18 cellular contexts compared by ENCODE assay signal in genomic region chr1:232966663-232967062, GRCh38. TPM values are rescaled to one million over a fixed set of nuclear protein-coding genes. Genes with fewer than 3 reads are reported as not detected.
DNase-seq lines count a peak whose midpoint lies in the region; ATAC-seq, FAIRE-seq and TF ChIP-seq lines count a peak whose summit lies in the region.
"Had no signal": no experiment of that assay in that cellular context is flagged by ENCODE, and none has a peak within 500 bp of the region (broad histone marks: within the 10 kb centered on the region; RNA-seq: fewer than 3 reads in every experiment).

No MANE protein-coding gene starts in this region.

- no peak for TF ChIP-seq EP300 in HepG2 (IDR thresholded peaks at IDR 0.05; ENCODE audit: low read depth in 2 of 2, low read length in 2 of 2)
- TF ChIP-seq EP300 in HepG2 (CRISPR knock-in tag; IDR thresholded peaks at IDR 0.05; ENCODE audit: borderline replicate concordance): no peak
- no peak for TF ChIP-seq EP300 in ovary (IDR thresholded peaks at IDR 0.05)

- TF ChIP-seq POLR2A in HepG2 (IDR thresholded peaks at IDR 0.05; ENCODE audit: insufficient read depth in 1 of 2, low read depth in 2 of 2, low read length in 2 of 2): no peak
- no peak for TF ChIP-seq POLR2A in lower leg skin (IDR thresholded peaks at IDR 0.05)
- TF ChIP-seq POLR2A in ovary (IDR thresholded peaks at IDR 0.05): no peak

- H3F3A ChIP-seq in neural progenitor cell (ENCODE audit: low read depth): no peaks in the 10 kb centered on the region

- in situ Hi-C loops in HepG2 (cut with HindIII; ENCODE audit: extremely low pct_ligation_motif_present, low pct_unique_long_range_greater_than_20kb): loop anchor here (25.0 kb wide), 1 partner anchor 1104 kb away; no protein-coding TSS in a partner anchor

- no peak overlapping the region for H3K4me2 ChIP-seq in neural progenitor cell
- H3K4me2 ChIP-seq in HepG2 (ENCODE audit: low read depth, low read length): no peak overlapping the region

- peaks cover 15% of the 10 kb centered on the region for H3K36me3 ChIP-seq in left ventricle myocardium inferior
- H3K36me3 ChIP-seq in colonic mucosa: peaks cover 8% of the 10 kb centered on the region
- no peaks in the 10 kb centered on the region for H3K36me3 ChIP-seq in mucosa of descending colon (ENCODE audit: low read depth)
- H3K36me3 ChIP-seq in neural progenitor cell: peaks cover 3% of the 10 kb centered on the region
- H3K36me3 ChIP-seq in HepG2 (replicated peaks in 1 of 2; ENCODE audit: control insufficient read depth in 1 of 2, insufficient read depth in 2 of 2, low read length in 2 of 2): peaks cover 10 to 60% of the 10 kb centered on the region in 2 experiments
- no peaks in the 10 kb centered on the region for H3K36me3 ChIP-seq in ovary

- H3K9me3 ChIP-seq in left ventricle myocardium inferior (replicated peaks): no peaks in the 10 kb centered on the region
- no peaks in the 10 kb centered on the region for H3K9me3 ChIP-seq in colonic mucosa
- H3K9me3 ChIP-seq in mucosa of descending colon: no peaks in the 10 kb centered on the region
- no peaks in the 10 kb centered on the region for H3K9me3 ChIP-seq in neural progenitor cell (ENCODE audit: low read depth)
- no peaks in the 10 kb centered on the region for H3K9me3 ChIP-seq in HepG2 (ENCODE audit: low read length)
- H3K9me3 ChIP-seq in ovary: no peaks in the 10 kb centered on the region
- H3K9me3 ChIP-seq: sigmoid colon had no signal

- CTCF ChIA-PET in HepG2 (lab: Yijun Ruan, JAX; ENCODE audit: low intra/inter-chr PET ratio, low total read pairs): no interaction called here

- H3K27me3 Mint-ChIP-seq in neural progenitor cell (ENCODE audit: insufficient read depth, low read depth): no peaks in the 10 kb centered on the region

- no peak overlapping the region for H3K4me3 ChIP-seq in left ventricle myocardium inferior
- no peak overlapping the region for H3K4me3 ChIP-seq in colonic mucosa
- H3K4me3 ChIP-seq in mucosa of descending colon: peak overlapping the region; percentile 7
- H3K4me3 ChIP-seq in neural progenitor cell: no peak overlapping the region
- H3K4me3 ChIP-seq in HepG2 (replicated peaks in 1 of 3; ENCODE audit: insufficient read depth in 1 of 3, low read depth in 2 of 3, low read length in 3 of 3): no peak overlapping the region
- no peak overlapping the region for H3K4me3 ChIP-seq in lower leg skin (ENCODE audit: low read depth, poor library complexity, severe bottlenecking)
- no peak overlapping the region for H3K4me3 ChIP-seq in ovary
- H3K4me3 ChIP-seq: sigmoid colon had no signal

- WGBS in HepG2 (ENCODE audit: low lambda C conversion rate): 99% methylated on average over 4 of the region's 4 CpGs
- WGBS in lower leg skin, 2 donors: 59 to 70% methylated on average over 4 of the region's 4 CpGs
- WGBS in ovary, 3 donors: 52 to 67% (median 60%) methylated on average over 4 of the region's 4 CpGs

- peaks cover 35% of the 10 kb centered on the region for H3K36me3 Mint-ChIP-seq in neural progenitor cell

- intact Hi-C loops in left ventricle myocardium inferior (cut with micrococcal nuclease) (no loop called here), Right ventricle myocardium superior (cut with DNase I) (loop anchor here (10.0 kb wide), 1 partner anchor 332 kb away; the partner anchor contains the start of gene SIPA1L2), colonic mucosa (cut with DNase I) (no loop called here), mucosa of descending colon (cut with DNase I, micrococcal nuclease) (no loop called here), HepG2 (cut with micrococcal nuclease; ENCODE audit: unreplicated experiment) (no loop called here), lower leg skin (cut with DNase I; ENCODE audit: low total_unique reads) (no loop called here), ovary (cut with DNase I) (no loop called here)

- H3K27me3 ChIP-seq in left ventricle myocardium inferior (ENCODE audit: low read depth) (no peaks in the 10 kb centered on the region), colonic mucosa (no peaks in the 10 kb centered on the region), neural progenitor cell (no peaks in the 10 kb centered on the region), HepG2 (ENCODE audit: control insufficient read depth in 1 of 2, insufficient read depth in 2 of 2, low read length in 2 of 2) (no peaks in the 10 kb centered on the region), ovary (no peaks in the 10 kb centered on the region)
- H3K27me3 ChIP-seq: sigmoid colon had no signal

- POLR2A ChIA-PET in HepG2 (lab: Yijun Ruan, JAX): no interaction called here

- TF ChIP-seq CTCF in left ventricle myocardium inferior (IDR thresholded peaks at IDR 0.05; ENCODE audit: borderline replicate concordance): no peak
- TF ChIP-seq CTCF in colonic mucosa (IDR thresholded peaks at IDR 0.05): no peak
- no peak for TF ChIP-seq CTCF in mucosa of descending colon (IDR thresholded peaks at IDR 0.05)
- no peak for TF ChIP-seq CTCF in neural progenitor cell (IDR thresholded peaks at IDR 0.05)
- no peak for TF ChIP-seq CTCF in HepG2 (CRISPR knock-in tag; IDR thresholded peaks at IDR 0.05)
- TF ChIP-seq CTCF in lower leg skin (IDR thresholded peaks at IDR 0.05): no peak
- TF ChIP-seq CTCF in ovary (IDR thresholded peaks at IDR 0.05): no peak

- H3K27ac Mint-ChIP-seq in neural progenitor cell: no peak overlapping the region

- H3K4me1 Mint-ChIP-seq in neural progenitor cell: peaks cover 24% of the 10 kb centered on the region

- no peaks in the 10 kb centered on the region for H4K20me1 ChIP-seq in neural progenitor cell (ENCODE audit: low read depth)
- no peaks in the 10 kb centered on the region for H4K20me1 ChIP-seq in HepG2 (ENCODE audit: insufficient read depth, low read length)

- DNase-seq in left ventricle myocardium inferior: no peak
- DNase-seq in Right ventricle myocardium superior: no peak
- peak; percentile 84 for DNase-seq in colonic mucosa
- DNase-seq in mucosa of descending colon: peak in 2 of 3 donors; percentile 72 to 85
- DNase-seq in neural progenitor cell (ENCODE audit: low spot score): no peak
- no peak for DNase-seq in HepG2 (ENCODE audit: low spot score)
- DNase-seq in lower leg skin (ENCODE audit: low spot score in 2 of 2): no peak
- no peak for DNase-seq in ovary
- DNase-seq: activated CD4-positive, alpha-beta T cell treated with anti-CD3 and anti-CD28 coated beads, Interleukin-2, amount 50 U/mL, for 1 hour; activated CD8-positive, alpha-beta memory T cell treated with anti-CD3 and anti-CD28 coated beads, Interleukin-2, amount 50 U/mL, for 4 hours; DMS79; KBM-7; NCI-H1048; NCI-H1930; sigmoid colon; stimulated activated naive CD4-positive, alpha-beta T cell had no signal

- no peak for FAIRE-seq in HepG2 (lab: Jason Lieb, UNC)
- FAIRE-seq: urothelium cell line had no signal

- no peak overlapping the region for H3K4me3 Mint-ChIP-seq in neural progenitor cell
- H3K4me3 Mint-ChIP-seq: CD14-positive monocyte had no signal

- no peak for TF ChIP-seq RAD21 in HepG2 (CRISPR knock-in tag; IDR thresholded peaks at IDR 0.05)

- H2AFZ ChIP-seq in neural progenitor cell (replicated peaks) (no peak overlapping the region), HepG2 (ENCODE audit: low read length) (no peak overlapping the region)

- peaks cover 82% of the 10 kb centered on the region for H3K4me1 ChIP-seq in left ventricle myocardium inferior
- H3K4me1 ChIP-seq in colonic mucosa: no peaks in the 10 kb centered on the region
- peaks cover 8% of the 10 kb centered on the region for H3K4me1 ChIP-seq in mucosa of descending colon (ENCODE audit: low read depth)
- no peaks in the 10 kb centered on the region for H3K4me1 ChIP-seq in neural progenitor cell
- no peaks in the 10 kb centered on the region for H3K4me1 ChIP-seq in HepG2 (ENCODE audit: insufficient read depth, low read length)
- H3K4me1 ChIP-seq in ovary (ENCODE audit: insufficient read depth): no peaks in the 10 kb centered on the region

- no peaks in the 10 kb centered on the region for H3K9me3 Mint-ChIP-seq in neural progenitor cell

- no TSS peak for BruUV-seq in HepG2 (replicated peaks; lab: Mats Ljungman, UMichigan)

- H3K79me2 ChIP-seq in neural progenitor cell (ENCODE audit: low read depth) (peaks cover 13% of the 10 kb centered on the region), HepG2 (ENCODE audit: insufficient read depth, low read length) (no peaks in the 10 kb centered on the region)

- H3K27ac ChIP-seq in left ventricle myocardium inferior (replicated peaks): peak overlapping the region; percentile 54
- H3K27ac ChIP-seq in colonic mucosa: peak overlapping the region; percentile 61
- H3K27ac ChIP-seq in neural progenitor cell: no peak overlapping the region
- H3K27ac ChIP-seq in HepG2 (ENCODE audit: extremely low read length, insufficient read depth, low read length): no peak overlapping the region
- H3K27ac ChIP-seq in ovary: no peak overlapping the region

- H3K9ac ChIP-seq in colonic mucosa (ENCODE audit: low read depth in 2 of 2, low read length in 2 of 2) (peak overlapping the region in 1 of 2 donors; percentile 23), neural progenitor cell (no peak overlapping the region), HepG2 (ENCODE audit: insufficient read depth, low read depth, low read length) (no peak overlapping the region)

- ATAC-seq in Right ventricle myocardium superior (ENCODE audit: poor library complexity) (no peak), mucosa of descending colon (peak; percentile 100), HepG2 (no peak)

RNA-seq across cellular contexts. Expression of gene NTPCR, which starts 16.3 kb away (rescaled TPM):
- total RNA-seq in left ventricle myocardium inferior: 47.6 TPM
- total RNA-seq in Right ventricle myocardium superior: 56.9 TPM
- total RNA-seq in colonic mucosa: 10 to 100 TPM; 57.0 to 64.8 TPM
- 10 to 100 TPM; 36.5 to 49.9 (median 46.4) TPM for total RNA-seq in mucosa of descending colon
- 59.4 and 65.7 TPM in 2 replicates for total RNA-seq in neural progenitor cell (ENCODE audit: low replicate concordance)
- total RNA-seq in HepG2 (2016; rRNA removed; fragmentation: Illumina TruSeq; extraction: Trizol): 47.0 and 65.1 TPM in 2 replicates
- 23.2 and 28.5 TPM in 2 replicates for total RNA-seq in HepG2 (2016; cell fraction: cytosol; rRNA removed; fragmentation: Illumina TruSeq; extraction: Trizol; ENCODE audit: low read depth)
- total RNA-seq in HepG2 (2016; cell fraction: insoluble cytoplasmic fraction; rRNA removed; fragmentation: Illumina TruSeq; extraction: Trizol): 49.0 and 57.6 TPM in 2 replicates
- 37.3 and 42.9 TPM in 2 replicates for total RNA-seq in HepG2 (2016; cell fraction: membrane; rRNA removed; fragmentation: Illumina TruSeq; extraction: Trizol)
- total RNA-seq in HepG2 (2016; cell fraction: nucleus; rRNA removed; fragmentation: Illumina TruSeq; extraction: Trizol): 25.2 and 26.0 TPM in 2 replicates
- polyA plus RNA-seq in HepG2 (2011; rRNA removed): 9.9 and 11.7 TPM in 2 replicates
- polyA plus RNA-seq in HepG2 (2011; cell fraction: cytosol; rRNA removed): 9.2 and 11.3 TPM in 2 replicates
- polyA plus RNA-seq in HepG2 (2011; cell fraction: nucleus; rRNA removed): 8.6 and 8.8 TPM in 2 replicates
- 22.3 and 25.9 TPM in 2 replicates for polyA plus RNA-seq in HepG2 (2012)
- 30.0 and 36.6 TPM in 2 replicates for polyA plus RNA-seq in HepG2 (2016; cell fraction: cytosol; fragmentation: Illumina TruSeq; extraction: Trizol; ENCODE audit: low read depth)
- 63.5 and 65.7 TPM in 2 replicates for polyA plus RNA-seq in HepG2 (2016; cell fraction: insoluble cytoplasmic fraction; fragmentation: Illumina TruSeq; extraction: Trizol; ENCODE audit: low read depth)
- polyA plus RNA-seq in HepG2 (2016; cell fraction: membrane; fragmentation: Illumina TruSeq; extraction: Trizol; ENCODE audit: low read depth): 41.2 and 46.3 TPM in 2 replicates
- polyA plus RNA-seq in HepG2 (2016; cell fraction: nucleus; fragmentation: Illumina TruSeq; extraction: Trizol; ENCODE audit: insufficient read depth, low read depth): 32.2 and 43.6 TPM in 2 replicates
- polyA minus RNA-seq in HepG2 (2011; rRNA and poly(A)+ RNA removed; ENCODE audit: low replicate concordance): 7.5 and 8.1 TPM in 2 replicates
- 5.5 and 5.7 TPM in 2 replicates for polyA minus RNA-seq in HepG2 (2011; cell fraction: cytosol; rRNA and poly(A)+ RNA removed)
- polyA minus RNA-seq in HepG2 (2011; cell fraction: nucleus; rRNA and poly(A)+ RNA removed): 22.7 and 28.3 TPM in 2 replicates
- total RNA-seq in lower leg skin: 10 to 100 TPM; 17.8 to 28.5 (median 21.8) TPM
- total RNA-seq in ovary: 10 to 100 TPM; 17.5 to 45.2 (median 37.0) TPM
- polyA plus RNA-seq in ovary: 10 to 100 TPM; 37.6 to 46.5 TPM

Comparison
In these comparisons a context has a peak if more than half of its experiments do, and no peak if none do; other contexts are left out.
1. DNase-seq: peak in colonic mucosa (single experiment) and mucosa of descending colon (2 of 3); none in left ventricle myocardium inferior (single experiment), Right ventricle myocardium superior (single experiment), neural progenitor cell (single experiment), HepG2 (single experiment), lower leg skin (0 of 2) and ovary (0 of 5).
2. H3K27ac ChIP-seq: peak in left ventricle myocardium inferior (single experiment) and colonic mucosa (single experiment); none in neural progenitor cell (single experiment), HepG2 (single experiment) and ovary (0 of 2).